In genomic region chr14:54366726-54367707, GRCh38 we compare ENCODE assay signal across 8 cellular contexts. TPM values are rescaled to one million over a fixed set of nuclear protein-coding genes. Genes with fewer than 3 reads are reported as not detected.
DNase-seq lines count a peak whose midpoint lies in the region; ATAC-seq and TF ChIP-seq lines count a peak whose summit lies in the region.

No MANE protein-coding gene starts in this region.

- TF ChIP-seq POLR2A in right lobe of liver (IDR thresholded peaks at IDR 0.05): peak; percentile 15

- WGBS in right lobe of liver (ENCODE audit: insufficient coverage, low coverage, low lambda C conversion rate, missing lambda C conversion rate): 32% methylated on average over 8 of the region's 9 CpGs

- H3K27me3 ChIP-seq in right lobe of liver: no peaks in the 10 kb centered on the region

- H3K36me3 ChIP-seq in right lobe of liver: no peaks in the 10 kb centered on the region

- intact Hi-C loops in right lobe of liver (cut with DNase I): no loop called here

- peaks cover 0 to 9% (median 0%) of the 10 kb centered on the region in 4 donors for H3K4me1 ChIP-seq in right lobe of liver

- in situ Hi-C loops in KBM-7 (cut with MboI; ENCODE audit: low pct_unique_long_range_greater_than_20kb, low sequenced_read_pairs): no loop called here

- H3K27ac ChIP-seq in C4-2B (no peak overlapping the region), right lobe of liver (peak overlapping the region in 1 of 3 donors; percentile 75)

- H3K4me3 ChIP-seq in right lobe of liver: no peak overlapping the region

- no peaks in the 10 kb centered on the region for H3K9me3 ChIP-seq in right lobe of liver

- peak; percentile 54 for ATAC-seq in GM18907 (IDR thresholded peaks at IDR 0.05; ENCODE audit: unreplicated experiment)
- ATAC-seq in SK-N-SH treated with all-trans-retinoic acid at 6 μM for 48 hours: peak; percentile 97
- ATAC-seq in right lobe of liver: peak; percentile 52 to 74 (median 66)
- ATAC-seq in GM18517 (IDR thresholded peaks at IDR 0.05; ENCODE audit: unreplicated experiment): no peak

- DNase-seq in KBM-7: peak; percentile 54
- peak; percentile 87 for DNase-seq in dermis blood vessel endothelial cell
- DNase-seq in right lobe of liver: peak in 1 of 3 donors; percentile 38
- peak; percentile 66 for DNase-seq in stromal cell of bone marrow (ENCODE audit: low read depth)

- TF ChIP-seq CTCF in C4-2B (conservative IDR thresholded peaks at IDR 0.05) (peak; percentile 7), right lobe of liver (IDR thresholded peaks at IDR 0.05) (peak; percentile 10 to 36 (median 18))

TF ChIP-seq in SK-N-SH treated with all-trans-retinoic acid at 6 μM for 48 hours, 23 proteins besides CTCF, POLR2A, EP300 and RAD21:
- TF ChIP-seq TOX (CRISPR knock-in tag; IDR thresholded peaks at IDR 0.05; ENCODE audit: borderline replicate concordance) (no peak), ZNF70 (CRISPR knock-in tag; IDR thresholded peaks at IDR 0.05) (no peak), CSRNP3 (CRISPR knock-in tag; IDR thresholded peaks at IDR 0.05) (no peak), ZFP3 (CRISPR knock-in tag; IDR thresholded peaks at IDR 0.05) (no peak), ISL1 (CRISPR knock-in tag; IDR thresholded peaks at IDR 0.05) (no peak), CREB5 (CRISPR knock-in tag; IDR thresholded peaks at IDR 0.05; ENCODE audit: low read depth) (no peak), ZNF565 (CRISPR knock-in tag; conservative IDR thresholded peaks at IDR 0.05; ENCODE audit: low read depth) (no peak), ARNTL (CRISPR knock-in tag; IDR thresholded peaks at IDR 0.05; ENCODE audit: borderline replicate concordance, low read depth) (no peak)

RNA-seq across cellular contexts. Expression of gene CDKN3, which starts 29.8 kb away (rescaled TPM):
- total RNA-seq in dermis blood vessel endothelial cell (34.4 and 83.6 TPM in 2 replicates), right lobe of liver (1 to 10 TPM in 3 of 6 experiments, under 1 TPM in 2, not detected in 1; 0.59 to 7.3 (median 2.4) TPM)
